In the genomic region with DNA sequence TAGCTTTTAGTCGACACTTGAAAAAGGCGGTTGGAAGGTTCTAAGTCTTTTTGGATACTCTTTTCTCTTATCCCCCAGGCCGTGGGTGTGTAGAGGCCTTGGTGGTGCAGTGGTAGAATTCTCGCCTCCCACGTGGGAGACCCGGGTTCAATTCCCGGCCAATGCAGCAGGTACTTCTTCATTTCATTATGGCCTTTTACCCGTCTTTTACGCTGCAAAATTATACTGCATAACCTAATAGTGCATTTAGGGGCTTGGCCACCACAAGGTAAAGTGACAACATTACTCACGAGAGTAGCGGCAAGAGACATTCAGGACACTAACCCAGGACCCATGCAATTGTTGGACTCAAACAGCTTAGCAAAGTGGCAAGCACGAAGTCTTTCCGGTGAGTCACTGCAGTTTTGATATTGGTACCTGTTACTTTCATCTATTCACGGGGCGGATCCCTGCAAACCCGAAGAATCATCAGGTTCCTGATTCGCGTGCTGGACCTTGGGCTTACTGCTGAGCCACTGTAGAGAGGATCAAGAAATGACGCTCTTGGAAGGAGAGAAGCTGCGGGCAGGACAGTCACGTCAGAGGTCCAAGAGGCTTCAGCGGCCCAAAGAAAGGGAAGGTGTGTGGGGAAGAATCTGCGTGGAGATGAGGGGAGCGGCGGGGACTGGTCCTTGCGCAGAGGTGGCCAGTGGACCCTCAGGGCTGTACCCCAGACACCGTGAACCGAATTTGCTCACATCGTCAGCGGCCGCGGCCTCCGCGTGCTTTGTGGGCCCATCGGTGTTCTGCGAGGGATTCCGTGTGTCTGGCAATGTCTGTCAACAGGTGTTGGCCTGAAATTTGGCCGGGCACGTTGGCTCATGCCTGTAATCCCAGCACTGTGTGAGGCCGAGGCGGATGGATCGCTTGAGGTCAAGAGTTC, we compare ENCODE assay signal across 8 cellular contexts. TPM values are rescaled to one million over a fixed set of nuclear protein-coding genes. Genes with fewer than 3 reads are reported as not detected.
DNase-seq lines count a peak whose midpoint lies in the region; ATAC-seq, FAIRE-seq and TF ChIP-seq lines count a peak whose summit lies in the region.

No MANE protein-coding gene starts in this region.

- intact Hi-C loops in kidney (cut with DNase I) = no loop called here

- H3K9me2 ChIP-seq in OCI-LY1 (ENCODE audit: low read depth, low read length) = no peaks in the 10 kb centered on the region

- H3K4me2 ChIP-seq in OCI-LY1 (ENCODE audit: low read length) = peak overlapping the region; percentile 22; the same call in 1 of the 2 replicates

- H3K36me3 ChIP-seq in OCI-LY1 (ENCODE audit: insufficient read depth, low read length) = no peaks in the 10 kb centered on the region
- no peaks in the 10 kb centered on the region for H3K36me3 ChIP-seq in kidney (ENCODE audit: control insufficient read depth in 1 of 2, insufficient read depth in 2 of 2, low read length in 2 of 2)

- peaks cover 8% of the 10 kb centered on the region for H3K27me3 ChIP-seq in OCI-LY1 (ENCODE audit: insufficient read depth, low read length)

- peak; percentile 97 for ATAC-seq in stimulated activated naive CD8-positive, alpha-beta T cell treated with anti-CD3 and anti-CD28 coated beads, Interleukin-15, Interleukin-2, amounts not matched to agents 100 U/mL and 50 U/mL, for 24 hours
- no peak for ATAC-seq in HG03139 (IDR thresholded peaks at IDR 0.05; ENCODE audit: unreplicated experiment)

- H3K4me3 ChIP-seq in OCI-LY1 (ENCODE audit: low read depth, low read length, poor library complexity, severe bottlenecking) (peak overlapping the region; percentile 3), kidney (ENCODE audit: low read length in 2 of 2) (no peak overlapping the region)

- TF ChIP-seq CTCF in OCI-LY1 (IDR thresholded peaks at IDR 0.05; ENCODE audit: low read length) = no peak
- TF ChIP-seq CTCF in kidney (IDR thresholded peaks at IDR 0.05; ENCODE audit: borderline replicate concordance, extremely low read depth, insufficient read depth) = no peak

- H3K79me2 ChIP-seq in OCI-LY1 (ENCODE audit: insufficient read depth, low read length) = no peaks in the 10 kb centered on the region

- peak; percentile 56 for DNase-seq in activated T-cell treated with anti-CD3 and anti-CD28 coated beads for 24 hours (ENCODE audit: low read depth)
- no peak for DNase-seq in activated T-cell treated with anti-CD3 and anti-CD28 coated beads for 4 hours
- DNase-seq in activated T-helper 9 cell treated with anti-CD3 and anti-CD28 coated beads, Interleukin-2, amount 50 U/mL, for 16 hours (ENCODE audit: low read depth) = peak; percentile 55
- peak; percentile 87 for DNase-seq in kidney
- DNase-seq in stimulated activated naive CD8-positive, alpha-beta T cell treated with anti-CD3 and anti-CD28 coated beads, Interleukin-15, Interleukin-2, amounts not matched to agents 100 U/mL and 50 U/mL, for 24 hours = peak; percentile 76
- no peak for DNase-seq in frontal cortex (ENCODE audit: low spot score in 2 of 2)

- no peaks in the 10 kb centered on the region for H3F3A ChIP-seq in OCI-LY1 (ENCODE audit: insufficient read depth, low read length)

- no peak overlapping the region for H2AFZ ChIP-seq in OCI-LY1 (ENCODE audit: low read length)

- H3K27ac ChIP-seq in OCI-LY1 (ENCODE audit: low read depth, low read length, poor library complexity, severe bottlenecking) = no peak overlapping the region
- H3K27ac ChIP-seq in kidney (ENCODE audit: low read depth in 2 of 2, low read length in 2 of 2) = no peak overlapping the region

- FAIRE-seq in kidney (lab: Jason Lieb, UNC) (no peak), frontal cortex (lab: Jason Lieb, UNC) (no peak)

- no peaks in the 10 kb centered on the region for H3K9me3 ChIP-seq in OCI-LY1 (ENCODE audit: low read length)
- no peaks in the 10 kb centered on the region for H3K9me3 ChIP-seq in kidney (ENCODE audit: control insufficient read depth in 1 of 2, low read length in 2 of 2)

- no peak overlapping the region for H3K9ac ChIP-seq in OCI-LY1 (ENCODE audit: low read length)
- no peak overlapping the region for H3K9ac ChIP-seq in kidney (ENCODE audit: low read length in 2 of 2)

- peaks cover 8% of the 10 kb centered on the region for H3K4me1 ChIP-seq in OCI-LY1 (ENCODE audit: insufficient read depth, low read length, severe bottlenecking)
- no peaks in the 10 kb centered on the region for H3K4me1 ChIP-seq in kidney (ENCODE audit: control insufficient read depth in 1 of 2, insufficient read depth in 1 of 2, low read depth in 1 of 2, low read length in 2 of 2)

- no peaks in the 10 kb centered on the region for H4K20me1 ChIP-seq in OCI-LY1 (ENCODE audit: insufficient read depth, low read length)

RNA-seq across cellular contexts. Expression of gene RNU1-4, which starts 12.9 kb away (rescaled TPM):
- 8,605 TPM for total RNA-seq in kidney
- polyA plus RNA-seq in kidney (ENCODE audit: insufficient read depth, low read depth, low replicate concordance) = 26.8 TPM
- total RNA-seq in frontal cortex = under 0.01 TPM

Comparison
In these comparisons a context has a peak if more than half of its experiments do, and no peak if none do; other contexts are left out.
1. DNase-seq: peak in activated T-cell treated with anti-CD3 and anti-CD28 coated beads for 24 hours (single experiment), activated T-helper 9 cell treated with anti-CD3 and anti-CD28 coated beads, Interleukin-2, amount 50 U/mL, for 16 hours (single experiment), kidney (single experiment) and stimulated activated naive CD8-positive, alpha-beta T cell treated with anti-CD3 and anti-CD28 coated beads, Interleukin-15, Interleukin-2, amounts not matched to agents 100 U/mL and 50 U/mL, for 24 hours (single experiment); none in activated T-cell treated with anti-CD3 and anti-CD28 coated beads for 4 hours (single experiment) and frontal cortex (0 of 2).
2. RNA of gene RNU1-4, which starts 12.9 kb away (total RNA-seq): 8,605 TPM in kidney (single experiment); under 0.01 TPM in frontal cortex (single experiment); every median in the first group is over 1,000 times any median in the second.